16 cellular contexts compared by ENCODE assay signal in genomic region chr3:188299713-188300112, GRCh38.
A peak's percentile ranks its signal among the peaks of the same experiment; 100 is the strongest.
DNase-seq lines count a peak whose midpoint lies in the region; ATAC-seq and TF ChIP-seq lines count a peak whose summit lies in the region.
"Had no signal": no experiment of that assay in that cellular context is flagged by ENCODE, and none has a peak within 500 bp of the region (broad histone marks: within the 10 kb centered on the region; RNA-seq: fewer than 3 reads in every experiment).

No MANE protein-coding gene starts in this region.

- no peak for ATAC-seq in CD8-positive, alpha-beta T cell
- ATAC-seq in GM19035 (IDR thresholded peaks at IDR 0.05; ENCODE audit: unreplicated experiment), result no peak
- no peak for ATAC-seq in GM21526 (IDR thresholded peaks at IDR 0.05; ENCODE audit: low FRiP score, unreplicated experiment)
- no peak for ATAC-seq in upper lobe of right lung

- no peak for TF ChIP-seq CTCF in CD8-positive, alpha-beta T cell (IDR thresholded peaks at IDR 0.05)
- no peak for TF ChIP-seq CTCF in brain microvascular endothelial cell (IDR thresholded peaks at IDR 0.05; ENCODE audit: low read depth, low read length, missing control alignments)
- no peak for TF ChIP-seq CTCF in osteocyte (IDR thresholded peaks at IDR 0.05)
- no peak for TF ChIP-seq CTCF in upper lobe of right lung (IDR thresholded peaks at IDR 0.05)

- H3K9me3 ChIP-seq in CD8-positive, alpha-beta T cell (ENCODE audit: low read length), result no peaks in the 10 kb centered on the region
- H3K9me3 ChIP-seq in upper lobe of right lung, result no peaks in the 10 kb centered on the region

- H3K4me3 Mint-ChIP-seq in T-helper 1 cell treated with Interleukin-12 subunit alpha and Interleukin-12 subunit beta and Interleukin-4 antibody, amounts not matched to agents 30 μg/mL and 1 μg/mL, for 36 hours, result peak overlapping the region; percentile 70
- no peak overlapping the region for H3K4me3 Mint-ChIP-seq in CD8-positive, alpha-beta T cell
- no peak overlapping the region for H3K4me3 Mint-ChIP-seq in osteocyte (ENCODE audit: unreplicated experiment)
- H3K4me3 Mint-ChIP-seq: CD4-positive, alpha-beta T cell had no signal

- H3K27ac ChIP-seq in CD8-positive, alpha-beta T cell (ENCODE audit: low read depth, low read length), result no peak overlapping the region
- peak overlapping the region; percentile 50 for H3K27ac ChIP-seq in brain microvascular endothelial cell
- no peak overlapping the region for H3K27ac ChIP-seq in upper lobe of right lung

- POLR2A ChIA-PET in CD8-positive, alpha-beta T cell (lab: Charles Lee), result no interaction called here

- H3K27me3 ChIP-seq in CD8-positive, alpha-beta T cell (ENCODE audit: insufficient read depth, low read length), result no peaks in the 10 kb centered on the region
- H3K27me3 ChIP-seq in brain microvascular endothelial cell (replicated peaks) (no peaks in the 10 kb centered on the region), upper lobe of right lung (no peaks in the 10 kb centered on the region)

- H3K27ac Mint-ChIP-seq in T-helper 1 cell treated with Interleukin-12 subunit alpha and Interleukin-12 subunit beta and Interleukin-4 antibody, amounts not matched to agents 30 μg/mL and 1 μg/mL, for 36 hours, result peak overlapping the region; percentile 90
- H3K27ac Mint-ChIP-seq in CD8-positive, alpha-beta T cell, result peak overlapping the region; percentile 28
- peak overlapping the region; percentile 96 for H3K27ac Mint-ChIP-seq in osteocyte (ENCODE audit: unreplicated experiment)
- H3K27ac Mint-ChIP-seq: CD4-positive, alpha-beta T cell had no signal

- H3K4me3 ChIP-seq in CD8-positive, alpha-beta T cell (ENCODE audit: low read depth, low read length), result no peak overlapping the region
- H3K4me3 ChIP-seq in brain microvascular endothelial cell (ENCODE audit: low read depth, low read length), result no peak overlapping the region
- no peak overlapping the region for H3K4me3 ChIP-seq in upper lobe of right lung

- peaks cover 24% of the 10 kb centered on the region for H3K36me3 Mint-ChIP-seq in T-helper 1 cell treated with Interleukin-12 subunit alpha and Interleukin-12 subunit beta and Interleukin-4 antibody, amounts not matched to agents 30 μg/mL and 1 μg/mL, for 36 hours (ENCODE audit: low read depth)
- H3K36me3 Mint-ChIP-seq in CD8-positive, alpha-beta T cell, result peaks cover 2% of the 10 kb centered on the region
- H3K36me3 Mint-ChIP-seq in osteocyte (ENCODE audit: unreplicated experiment), result peaks cover 11% of the 10 kb centered on the region

- intact Hi-C loops in CD8-positive, alpha-beta T cell (cut with DNase I, micrococcal nuclease), result no loop called here
- intact Hi-C loops in upper lobe of right lung (cut with DNase I), result no loop called here

- no peaks in the 10 kb centered on the region for H3K9me3 Mint-ChIP-seq in T-helper 1 cell treated with Interleukin-12 subunit alpha and Interleukin-12 subunit beta and Interleukin-4 antibody, amounts not matched to agents 30 μg/mL and 1 μg/mL, for 36 hours
- no peaks in the 10 kb centered on the region for H3K9me3 Mint-ChIP-seq in CD8-positive, alpha-beta T cell
- H3K9me3 Mint-ChIP-seq in osteocyte (ENCODE audit: unreplicated experiment), result peaks cover 4% of the 10 kb centered on the region
- H3K9me3 Mint-ChIP-seq: CD4-positive, alpha-beta T cell had no signal

- no peaks in the 10 kb centered on the region for H3K4me1 ChIP-seq in CD8-positive, alpha-beta T cell (ENCODE audit: insufficient read depth, low read length)
- H3K4me1 ChIP-seq in upper lobe of right lung, result peaks cover 35% of the 10 kb centered on the region

- H3K4me1 Mint-ChIP-seq in T-helper 1 cell treated with Interleukin-12 subunit alpha and Interleukin-12 subunit beta and Interleukin-4 antibody, amounts not matched to agents 30 μg/mL and 1 μg/mL, for 36 hours (ENCODE audit: low read depth), result peaks cover 56% of the 10 kb centered on the region
- peaks cover 32% of the 10 kb centered on the region for H3K4me1 Mint-ChIP-seq in CD8-positive, alpha-beta T cell (ENCODE audit: low read depth)
- peaks cover 84% of the 10 kb centered on the region for H3K4me1 Mint-ChIP-seq in osteocyte (ENCODE audit: unreplicated experiment)

- H3K27me3 Mint-ChIP-seq in T-helper 1 cell treated with Interleukin-12 subunit alpha and Interleukin-12 subunit beta and Interleukin-4 antibody, amounts not matched to agents 30 μg/mL and 1 μg/mL, for 36 hours (ENCODE audit: low read depth), result peaks cover 31% of the 10 kb centered on the region
- no peaks in the 10 kb centered on the region for H3K27me3 Mint-ChIP-seq in CD8-positive, alpha-beta T cell (ENCODE audit: low read depth)
- no peaks in the 10 kb centered on the region for H3K27me3 Mint-ChIP-seq in osteocyte (ENCODE audit: unreplicated experiment)
- H3K27me3 Mint-ChIP-seq: CD4-positive, alpha-beta T cell had no signal

- DNase-seq in T-helper 1 cell (no peak), brain microvascular endothelial cell (no peak), osteocyte (ENCODE audit: extremely low spot score, unreplicated experiment) (no peak), upper lobe of right lung (no peak)
- no peak for DNase-seq in CD8-positive, alpha-beta T cell
- DNase-seq: 8988T; activated CD4-positive, CD25-positive, alpha-beta regulatory T cell; CD4-positive, alpha-beta T cell; DND-41; hypothalamus; KBM-7; NCI-H748 treated with DMSO at 0.1 percent for 48 hours; SW 1271 had no signal

- CTCF ChIA-PET in CD8-positive, alpha-beta T cell (lab: Charles Lee), result no interaction called here

- in situ Hi-C loops in brain microvascular endothelial cell (cut with HindIII; ENCODE audit: low pct_ligation_motif_present, low sequenced_read_pairs), result loop anchor here (25.0 kb wide), 1 partner anchor 562 kb away; the partner anchor contains the start of gene BCL6

- H3K36me3 ChIP-seq in CD8-positive, alpha-beta T cell (ENCODE audit: insufficient read depth, low read length), result no peaks in the 10 kb centered on the region
- H3K36me3 ChIP-seq in brain microvascular endothelial cell (replicated peaks), result no peaks in the 10 kb centered on the region
- no peaks in the 10 kb centered on the region for H3K36me3 ChIP-seq in upper lobe of right lung

Comparison
In these comparisons a context has a peak if more than half of its experiments do, and no peak if none do; other contexts are left out.
1. H3K27ac Mint-ChIP-seq: peak in every context shown above with its lines; median percentile 96 in osteocyte; 90 in T-helper 1 cell treated with Interleukin-12 subunit alpha and Interleukin-12 subunit beta and Interleukin-4 antibody, amounts not matched to agents 30 μg/mL and 1 μg/mL, for 36 hours; 28 in CD8-positive, alpha-beta T cell.